Comparison of ENCODE assay signal across 19 cellular contexts in genomic region chr15:39282663-39283208, GRCh38.
A peak's percentile ranks its signal among the peaks of the same experiment; 100 is the strongest.
DNase-seq lines count a peak whose midpoint lies in the region; ATAC-seq and TF ChIP-seq lines count a peak whose summit lies in the region.
"Had no signal": no experiment of that assay in that cellular context is flagged by ENCODE, and none has a peak within 500 bp of the region (broad histone marks: within the 10 kb centered on the region; RNA-seq: fewer than 3 reads in every experiment).

No MANE protein-coding gene starts in this region.

- peaks cover 5% of the 10 kb centered on the region for H3K9me3 Mint-ChIP-seq in Calu3 (ENCODE audit: low read depth, unreplicated experiment)
- H3K9me3 Mint-ChIP-seq: CD4-positive, alpha-beta T cell had no signal

- H2AFZ ChIP-seq in smooth muscle cell (ENCODE audit: low read depth) = no peak overlapping the region

- no peak for ATAC-seq in GM21390 (IDR thresholded peaks at IDR 0.05; ENCODE audit: unreplicated experiment)
- ATAC-seq: HepG2 had no signal

- peak overlapping the region; percentile 68 for H3K9ac ChIP-seq in adipocyte (ENCODE audit: low read length)
- no peak overlapping the region for H3K9ac ChIP-seq in smooth muscle cell (ENCODE audit: low read depth)
- H3K9ac ChIP-seq: KMS-11 had no signal

- peaks cover 8% of the 10 kb centered on the region for H3F3A ChIP-seq in smooth muscle cell (ENCODE audit: low read depth)

- 90% methylated on average over 4 of the region's 4 CpGs for WGBS in smooth muscle cell (ENCODE audit: low lambda C conversion rate)

- CTCF ChIA-PET in Calu3 (lab: Charles Lee) = no interaction called here

- no TSS peak for BruUV-seq in Calu3 (replicated peaks; lab: Mats Ljungman, UMichigan)

- no peaks in the 10 kb centered on the region for H3K4me1 Mint-ChIP-seq in Calu3 (ENCODE audit: low read depth, unreplicated experiment)

- peak; percentile 76 for DNase-seq in LHCN-M2 (ENCODE audit: low read depth)
- DNase-seq in adipocyte (ENCODE audit: low read depth) = peak; percentile 69
- peak; percentile 77 for DNase-seq in fibroblast of mammary gland (ENCODE audit: low read depth)
- DNase-seq in smooth muscle cell (lab: John Stamatoyannopoulos, UW; ENCODE audit: unreplicated experiment) = no peak
- DNase-seq in NCI-H345 (lab: John Stamatoyannopoulos, UW) = no peak
- DNase-seq in Calu3 = no peak
- DNase-seq: BE2C; CD4-positive, alpha-beta T cell; DMS53; MG63; NCI-H1105; NCI-H187; NCI-H446; NCI-H69; RPMI8226; SJCRH30 had no signal

- H3K27ac Mint-ChIP-seq in Calu3 (ENCODE audit: unreplicated experiment) = no peak overlapping the region
- H3K27ac Mint-ChIP-seq: CD4-positive, alpha-beta T cell had no signal

- H3K27me3 ChIP-seq in adipocyte (replicated peaks; ENCODE audit: control insufficient read depth, insufficient read depth, low read length) = no peaks in the 10 kb centered on the region
- no peaks in the 10 kb centered on the region for H3K27me3 ChIP-seq in smooth muscle cell (ENCODE audit: low read depth)
- H3K27me3 ChIP-seq: MG63, SJCRH30 had no signal

- H3K4me3 ChIP-seq in adipocyte (ENCODE audit: low read length) (no peak overlapping the region), fibroblast of mammary gland (ENCODE audit: control insufficient read depth, low read depth, low read length) (no peak overlapping the region), smooth muscle cell (no peak overlapping the region)
- H3K4me3 ChIP-seq: MG63, SJCRH30 had no signal

- H3K27ac ChIP-seq in smooth muscle cell (ENCODE audit: low read depth) = peak overlapping the region; percentile 65
- H3K27ac ChIP-seq: KMS-11 had no signal

- no peaks in the 10 kb centered on the region for H3K79me2 ChIP-seq in smooth muscle cell (ENCODE audit: low read depth)

- no peak overlapping the region for H3K4me3 Mint-ChIP-seq in Calu3 (ENCODE audit: low read depth, unreplicated experiment)
- H3K4me3 Mint-ChIP-seq: CD4-positive, alpha-beta T cell had no signal

- peak overlapping the region; percentile 77 for H3K4me2 ChIP-seq in smooth muscle cell
- H3K4me2 ChIP-seq: KMS-11 had no signal

- H3K9me3 ChIP-seq in adipocyte (ENCODE audit: control insufficient read depth, low read length) (no peaks in the 10 kb centered on the region), smooth muscle cell (replicated peaks; ENCODE audit: low read depth) (no peaks in the 10 kb centered on the region)
- H3K9me3 ChIP-seq: BE2C, SJCRH30 had no signal

- intact Hi-C loops in Calu3 (cut with micrococcal nuclease; ENCODE audit: unreplicated experiment) = no loop called here

- H3K27me3 Mint-ChIP-seq in Calu3 (ENCODE audit: unreplicated experiment) = no peaks in the 10 kb centered on the region

- H4K20me1 ChIP-seq in smooth muscle cell (ENCODE audit: low read depth) = no peaks in the 10 kb centered on the region

- no peaks in the 10 kb centered on the region for H3K36me3 Mint-ChIP-seq in Calu3 (ENCODE audit: insufficient read depth, unreplicated experiment)

- H3K4me1 ChIP-seq in adipocyte (ENCODE audit: control insufficient read depth, insufficient read depth, low read length) (peaks cover 45% of the 10 kb centered on the region), smooth muscle cell (ENCODE audit: low read depth) (peaks cover 15% of the 10 kb centered on the region)
- H3K4me1 ChIP-seq: BE2C had no signal

- no peak for TF ChIP-seq CTCF in fibroblast of mammary gland (conservative IDR thresholded peaks at IDR 0.05; ENCODE audit: control insufficient read depth, insufficient read depth, low read depth, low read length)
- TF ChIP-seq CTCF in smooth muscle cell (IDR thresholded peaks at IDR 0.05; ENCODE audit: borderline replicate concordance, insufficient read depth, poor library complexity, severe bottlenecking) = no peak
- TF ChIP-seq CTCF in Calu3 (IDR thresholded peaks at IDR 0.05; ENCODE audit: unreplicated experiment) = no peak

- H3K36me3 ChIP-seq in adipocyte (ENCODE audit: control insufficient read depth, insufficient read depth, low read length, severe bottlenecking) (no peaks in the 10 kb centered on the region), smooth muscle cell (ENCODE audit: low read depth) (no peaks in the 10 kb centered on the region)
- H3K36me3 ChIP-seq: BE2C, MG63, SJCRH30 had no signal

Comparison
In these comparisons a context has a peak if more than half of its experiments do, and no peak if none do; other contexts are left out.
1. DNase-seq: peak in LHCN-M2 (single experiment), adipocyte (single experiment) and fibroblast of mammary gland (single experiment); none in smooth muscle cell (single experiment), NCI-H345 (single experiment) and Calu3 (single experiment).